In the genomic region with DNA sequence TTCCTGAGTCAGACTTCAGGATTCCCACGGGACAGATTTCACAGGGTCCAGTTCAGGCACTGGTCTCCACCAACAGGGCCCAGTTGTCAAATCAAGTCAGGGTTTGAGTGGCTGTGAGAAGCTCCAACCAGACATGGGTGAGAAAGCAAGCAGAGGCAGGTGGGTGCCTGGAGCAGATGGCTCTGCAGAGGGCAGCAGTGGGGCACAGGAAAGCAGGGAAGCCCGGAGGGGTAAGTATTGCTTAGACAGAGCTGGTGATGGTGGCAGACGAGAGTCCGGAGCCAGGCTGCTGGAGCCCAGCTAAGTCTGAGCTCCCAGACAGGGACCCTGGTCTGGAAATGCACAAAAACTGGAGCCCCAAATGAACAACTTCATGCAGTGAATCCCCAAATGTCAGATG, we compare ENCODE assay signal across 8 cellular contexts. TPM values are rescaled to one million over a fixed set of nuclear protein-coding genes. Genes with fewer than 3 reads are reported as not detected.
DNase-seq lines count a peak whose midpoint lies in the region; ATAC-seq lines count a peak whose summit lies in the region.

No MANE protein-coding gene starts in this region.

- ATAC-seq in HG02981 (IDR thresholded peaks at IDR 0.05; ENCODE audit: unreplicated experiment) (no peak), GM21529 (IDR thresholded peaks at IDR 0.05; ENCODE audit: unreplicated experiment) (no peak)

- peak; percentile 39 for DNase-seq in Daoy (ENCODE audit: low read depth)
- DNase-seq in LHCN-M2 (ENCODE audit: low read depth): peak; percentile 33
- DNase-seq in activated CD8-positive, alpha-beta memory T cell treated with anti-CD3 and anti-CD28 coated beads, Interleukin-2, amount 50 U/mL, for 4 hours: peak; percentile 32
- peak; percentile 27 for DNase-seq in left kidney (ENCODE audit: low read depth, low spot score)
- no peak for DNase-seq in iPS-NIHi7 (ENCODE audit: extremely low spot score)
- DNase-seq in GDM1 (lab: John Stamatoyannopoulos, UW): no peak

RNA-seq across cellular contexts. Expression of a gene that starts 40.4 kb away (rescaled TPM):
- 0.74 and 0.97 TPM in 2 replicates for total RNA-seq in Daoy (2014; rRNA removed; shearing (Covaris generic))
- total RNA-seq in LHCN-M2 (2014; rRNA removed): 0.11 and 0.19 TPM in 2 replicates
- 0.10 TPM for polyA plus RNA-seq in LHCN-M2 (2012)

Comparison
In these comparisons a context has a peak if more than half of its experiments do, and no peak if none do; other contexts are left out.
1. DNase-seq: peak in Daoy (single experiment), LHCN-M2 (single experiment), activated CD8-positive, alpha-beta memory T cell treated with anti-CD3 and anti-CD28 coated beads, Interleukin-2, amount 50 U/mL, for 4 hours (single experiment) and left kidney (single experiment); none in iPS-NIHi7 (single experiment) and GDM1 (single experiment).